In genomic region chr6:80742481-80742880, GRCh38 we compare ENCODE assay signal across 9 cellular contexts.
A peak's percentile ranks its signal among the peaks of the same experiment; 100 is the strongest.
DNase-seq lines count a peak whose midpoint lies in the region; ATAC-seq and TF ChIP-seq lines count a peak whose summit lies in the region.
"Had no signal": no experiment of that assay in that cellular context is flagged by ENCODE, and none has a peak within 500 bp of the region (broad histone marks: within the 10 kb centered on the region; RNA-seq: fewer than 3 reads in every experiment).

No MANE protein-coding gene starts in this region.

- H3K36me3 ChIP-seq in GM23248 (ENCODE audit: low read depth) (no peaks in the 10 kb centered on the region), PC-3 (ENCODE audit: low read depth, low read length) (no peaks in the 10 kb centered on the region), spleen (no peaks in the 10 kb centered on the region)

- WGBS in GM23248 (ENCODE audit: low coverage in 1 of 2, low lambda C conversion rate in 2 of 2, missing lambda C conversion rate in 2 of 2), 2 experiments, result 85 to 86% methylated on average over 2 of the region's 2 CpGs
- 21 to 36% (median 28%) methylated on average over 2 of the region's 2 CpGs for WGBS in spleen, 5 donors

- H3K4me1 Mint-ChIP-seq in glutamatergic neuron (ENCODE audit: low read depth, unreplicated experiment), result no peaks in the 10 kb centered on the region

- POLR2A ChIA-PET in PC-3 (lab: Charles Lee; ENCODE audit: unreplicated experiment), result no interaction called here

- H3K79me2 ChIP-seq in GM23248 (ENCODE audit: insufficient read depth) (no peaks in the 10 kb centered on the region), PC-3 (ENCODE audit: low read length) (no peaks in the 10 kb centered on the region)

- in situ Hi-C loops in GM23248 (cut with MboI), result no loop called here

- H4K20me1 ChIP-seq in GM23248 (ENCODE audit: insufficient read depth), result no peaks in the 10 kb centered on the region
- no peaks in the 10 kb centered on the region for H4K20me1 ChIP-seq in PC-3 (ENCODE audit: low read length)

- H3K4me1 ChIP-seq in GM23248 (ENCODE audit: insufficient read depth) (no peaks in the 10 kb centered on the region), PC-3 (ENCODE audit: insufficient read depth, low read length) (no peaks in the 10 kb centered on the region), spleen (no peaks in the 10 kb centered on the region)

- peak overlapping the region; percentile 20; the same call in 1 of the 2 replicates for H2AFZ ChIP-seq in GM23248
- no peak overlapping the region for H2AFZ ChIP-seq in PC-3 (ENCODE audit: low read length)

- intact Hi-C loops in PC-3 (cut with micrococcal nuclease), result loop anchor here (5.0 to 10.0 kb wide), 4 partner anchors 135 to 1010 kb away; partner anchors contain the start of gene TENT5A
- intact Hi-C loops in spleen (cut with DNase I; ENCODE audit: low total_unique reads), result no loop called here

- H3K4me3 ChIP-seq in AG09309 (ENCODE audit: control insufficient read depth, low read depth, low read length) (no peak overlapping the region), GM23248 (no peak overlapping the region), PC-3 (ENCODE audit: low read length) (no peak overlapping the region), spleen (no peak overlapping the region)

- no peak overlapping the region for H3K27ac Mint-ChIP-seq in glutamatergic neuron (ENCODE audit: unreplicated experiment)

- no peak for TF ChIP-seq POLR2A in spleen (IDR thresholded peaks at IDR 0.05)

- H3K9me3 Mint-ChIP-seq in glutamatergic neuron (ENCODE audit: unreplicated experiment), result no peaks in the 10 kb centered on the region

- BruUV-seq in PC-3 (replicated peaks; lab: Mats Ljungman, UMichigan), result no TSS peak

- H3K36me3 Mint-ChIP-seq in glutamatergic neuron (ENCODE audit: unreplicated experiment), result no peaks in the 10 kb centered on the region

- no peak overlapping the region for H3K4me3 Mint-ChIP-seq in glutamatergic neuron (ENCODE audit: unreplicated experiment)

- CTCF ChIA-PET in PC-3 (lab: Charles Lee), result no interaction called here

- ATAC-seq in PC-3, result peak; percentile 49
- ATAC-seq in GM21515 (IDR thresholded peaks at IDR 0.05; ENCODE audit: unreplicated experiment), result no peak

- H3F3A ChIP-seq in GM23248 (ENCODE audit: insufficient read depth) (no peaks in the 10 kb centered on the region), PC-3 (ENCODE audit: low read length, unreplicated experiment) (no peaks in the 10 kb centered on the region)

- H3K27me3 ChIP-seq in GM23248 (replicated peaks; ENCODE audit: insufficient read depth), result no peaks in the 10 kb centered on the region
- no peaks in the 10 kb centered on the region for H3K27me3 ChIP-seq in PC-3 (ENCODE audit: low read length)
- no peaks in the 10 kb centered on the region for H3K27me3 ChIP-seq in spleen (replicated peaks in 1 of 7)

- H3K9ac ChIP-seq in GM23248 (no peak overlapping the region), PC-3 (ENCODE audit: low read length) (no peak overlapping the region)

- no peaks in the 10 kb centered on the region for H3K9me3 ChIP-seq in GM23248 (ENCODE audit: low read depth)
- no peaks in the 10 kb centered on the region for H3K9me3 ChIP-seq in PC-3 (ENCODE audit: low read length)
- peaks cover 0 to 7% (median 0%) of the 10 kb centered on the region in 8 donors for H3K9me3 ChIP-seq in spleen

- peaks cover 2% of the 10 kb centered on the region for H3K27me3 Mint-ChIP-seq in glutamatergic neuron (ENCODE audit: unreplicated experiment)

- H3K4me2 ChIP-seq in GM23248 (ENCODE audit: unreplicated experiment) (no peak overlapping the region), PC-3 (ENCODE audit: low read length) (no peak overlapping the region)

- no peak overlapping the region for H3K27ac ChIP-seq in GM23248
- no peak overlapping the region for H3K27ac ChIP-seq in PC-3 (ENCODE audit: low read length)
- H3K27ac ChIP-seq in spleen, result no peak overlapping the region

- H3K9me2 ChIP-seq in GM23248 (ENCODE audit: insufficient read depth), result peaks cover 5% of the 10 kb centered on the region; the same call in 1 of the 2 replicates
- no peaks in the 10 kb centered on the region for H3K9me2 ChIP-seq in PC-3 (replicated peaks; ENCODE audit: low read length)

- TF ChIP-seq CTCF in AG09309 (IDR thresholded peaks at IDR 0.05; ENCODE audit: control insufficient read depth, insufficient read depth, low read depth, low read length, missing control alignments) (peak; percentile 53), PC-3 (conservative IDR thresholded peaks at IDR 0.05; ENCODE audit: low read depth, low read length) (peak; percentile 56), glutamatergic neuron (IDR thresholded peaks at IDR 0.05; ENCODE audit: partially characterized antibody, unreplicated experiment) (peak; percentile 34), spleen (IDR thresholded peaks at IDR 0.05 in 8 of 11, conservative IDR thresholded peaks at IDR 0.05 in 3 of 11) (no peak)

- DNase-seq in AG09309 (ENCODE audit: low read depth) (peak; percentile 27), GM23248 (peak; percentile 52), PC-3 (peak; percentile 45), glutamatergic neuron (no peak), spleen (no peak)
- DNase-seq in stimulated activated CD4-positive, alpha-beta T cell treated with anti-CD3 and anti-CD28 coated beads, Interleukin-2, amount 100 ng/mL, for 24 hours, result no peak
- DNase-seq in activated CD8-positive, alpha-beta memory T cell treated with anti-CD3 and anti-CD28 coated beads, Interleukin-2, amount 50 U/mL, for 48 hours, result no peak
- DNase-seq: stimulated activated CD4-positive, alpha-beta T cell treated with anti-CD3 and anti-CD28 coated beads, Interleukin-4, amount 100 ng/mL, for 1 hour had no signal

Comparison
In these comparisons a context has a peak if more than half of its experiments do, and no peak if none do; other contexts are left out.
1. DNase-seq: peak in AG09309 (single experiment), GM23248 (single experiment) and PC-3 (single experiment); none in glutamatergic neuron (single experiment), spleen (single experiment), stimulated activated CD4-positive, alpha-beta T cell treated with anti-CD3 and anti-CD28 coated beads, Interleukin-2, amount 100 ng/mL, for 24 hours (0 of 2) and activated CD8-positive, alpha-beta memory T cell treated with anti-CD3 and anti-CD28 coated beads, Interleukin-2, amount 50 U/mL, for 48 hours (single experiment).
2. CTCF ChIP-seq: peak in AG09309 (single experiment), PC-3 (single experiment) and glutamatergic neuron (single experiment); none in spleen (0 of 11).